9 cellular contexts compared by ENCODE assay signal in genomic region chr10:79073784-79074432, GRCh38. TPM values are rescaled to one million over a fixed set of nuclear protein-coding genes. Genes with fewer than 3 reads are reported as not detected.
DNase-seq lines count a peak whose midpoint lies in the region; ATAC-seq and TF ChIP-seq lines count a peak whose summit lies in the region.
"Had no signal": no experiment of that assay in that cellular context is flagged by ENCODE, and none has a peak within 500 bp of the region (broad histone marks: within the 10 kb centered on the region; RNA-seq: fewer than 3 reads in every experiment).

No MANE protein-coding gene starts in this region.

- peaks cover 46% of the 10 kb centered on the region for H4K20me1 ChIP-seq in PC-9 (ENCODE audit: insufficient read depth)

- in situ Hi-C loops in Caki2 (cut with HindIII; ENCODE audit: low pct_unique_long_range_greater_than_20kb, low sequenced_read_pairs) = no loop called here

- peaks cover 18% of the 10 kb centered on the region; the same call in 1 of the 2 replicates for H3F3A ChIP-seq in PC-9 (ENCODE audit: insufficient read depth, low read depth)

- H3K4me2 ChIP-seq in PC-9 = peak overlapping the region; percentile 19; the same call in 1 of the 2 replicates

- H3K27me3 ChIP-seq in PC-9 (ENCODE audit: insufficient read depth, low read depth) (no peaks in the 10 kb centered on the region), rectal smooth muscle tissue (ENCODE audit: control insufficient read depth, insufficient read depth, low read length) (no peaks in the 10 kb centered on the region)

- POLR2A ChIA-PET in PC-9 (lab: Charles Lee; ENCODE audit: unreplicated experiment) = interaction anchor here (0.6 kb wide), 1 partner anchor 14 kb away, joined by 5 read pairs; no protein-coding TSS in a partner anchor

- H3K9ac ChIP-seq in rectal smooth muscle tissue (ENCODE audit: low read length) = peak overlapping the region; percentile 8

- H3K27ac ChIP-seq in PC-9 = no peak overlapping the region
- H3K27ac ChIP-seq in rectal smooth muscle tissue (ENCODE audit: low read depth, low read length) = peak overlapping the region; percentile 99

- H3K4me1 ChIP-seq in PC-9 (replicated peaks; ENCODE audit: insufficient read depth) (peaks cover 74% of the 10 kb centered on the region), rectal smooth muscle tissue (ENCODE audit: control insufficient read depth, insufficient read depth, low read length) (peaks cover 54% of the 10 kb centered on the region)

- CTCF ChIA-PET in PC-9 (lab: Charles Lee) = no interaction called here

- H3K4me3 ChIP-seq in PC-9 (no peak overlapping the region), rectal smooth muscle tissue (ENCODE audit: low read length) (peak overlapping the region; percentile 97)

- H3K9me2 ChIP-seq in PC-9 (ENCODE audit: insufficient read depth) = no peaks in the 10 kb centered on the region

- ATAC-seq in HG03045 (IDR thresholded peaks at IDR 0.05; ENCODE audit: unreplicated experiment) = no peak
- ATAC-seq in GM19463 (IDR thresholded peaks at IDR 0.05; ENCODE audit: unreplicated experiment) = no peak

- H3K9me3 ChIP-seq in PC-9 (ENCODE audit: insufficient read depth, low read depth) = no peaks in the 10 kb centered on the region

- DNase-seq in Caki2 (ENCODE audit: low read depth) (peak; percentile 69), PC-9 (no peak), glomerular visceral epithelial cell (ENCODE audit: extremely low spot score) (peak; percentile 87), islet precursor cell (no peak)
- DNase-seq in stimulated activated CD4-positive, alpha-beta T cell treated with anti-CD3 and anti-CD28 coated beads, Interleukin-1b, Interleukin-23, amount 100 ng/mL, for 48 hours = no peak
- DNase-seq: MM.1S had no signal

- H2AFZ ChIP-seq in PC-9 = no peak overlapping the region

- H3K36me3 ChIP-seq in PC-9 (ENCODE audit: low read depth) (no peaks in the 10 kb centered on the region), rectal smooth muscle tissue (ENCODE audit: control insufficient read depth, insufficient read depth, low read length) (no peaks in the 10 kb centered on the region)

- intact Hi-C loops in PC-9 (cut with micrococcal nuclease; ENCODE audit: unreplicated experiment) = loop anchor here (5.0 to 10.0 kb wide), 2 partner anchors 38 to 859 kb away; no protein-coding TSS in a partner anchor

- BruUV-seq in PC-9 (replicated peaks; lab: Mats Ljungman, UMichigan) = no TSS peak

- TF ChIP-seq CTCF in PC-9 (conservative IDR thresholded peaks at IDR 0.05) = no peak

- H3K79me2 ChIP-seq in PC-9 (ENCODE audit: low read depth) = peaks cover 96% of the 10 kb centered on the region

RNA-seq across cellular contexts. Expression of gene ZMIZ1, which starts 5.1 kb away (rescaled TPM):
- total RNA-seq in Caki2 (2014; rRNA removed; shearing (Covaris generic); ENCODE audit: low replicate concordance) = 17.4 and 24.1 TPM in 2 replicates
- total RNA-seq in PC-9 (2021) = 47.6 and 48.5 TPM in 2 replicates

Comparison
In these comparisons a context has a peak if more than half of its experiments do, and no peak if none do; other contexts are left out.
1. DNase-seq: peak in Caki2 (single experiment) and glomerular visceral epithelial cell (single experiment); none in PC-9 (0 of 2), islet precursor cell (single experiment) and stimulated activated CD4-positive, alpha-beta T cell treated with anti-CD3 and anti-CD28 coated beads, Interleukin-1b, Interleukin-23, amount 100 ng/mL, for 48 hours (single experiment).